ENCODE assay signal across 12 cellular contexts in genomic region chr12:16857456-16857923, GRCh38.
DNase-seq lines count a peak whose midpoint lies in the region; ATAC-seq and TF ChIP-seq lines count a peak whose summit lies in the region.
"Had no signal": no experiment of that assay in that cellular context is flagged by ENCODE, and none has a peak within 500 bp of the region (broad histone marks: within the 10 kb centered on the region; RNA-seq: fewer than 3 reads in every experiment).

No MANE protein-coding gene starts in this region.

- H4K8ac ChIP-seq in trophoblast cell (ENCODE audit: low read depth, low read length) = no peak overlapping the region

- H3K9me3 ChIP-seq in trophoblast cell (ENCODE audit: insufficient read depth, low read depth, low read length) = no peaks in the 10 kb centered on the region

- no peak overlapping the region for H3K14ac ChIP-seq in trophoblast cell (ENCODE audit: low read length)

- ATAC-seq in GM18861 (IDR thresholded peaks at IDR 0.05; ENCODE audit: unreplicated experiment) = peak; percentile 96
- ATAC-seq in GM21447 (IDR thresholded peaks at IDR 0.05; ENCODE audit: unreplicated experiment) = peak; percentile 89
- ATAC-seq in HG03045 (IDR thresholded peaks at IDR 0.05; ENCODE audit: unreplicated experiment) = peak; percentile 91
- ATAC-seq: left cardiac atrium had no signal

- no peaks in the 10 kb centered on the region for H3K79me2 ChIP-seq in trophoblast cell (ENCODE audit: control insufficient read depth, insufficient read depth, low read length, poor library complexity)

- H2BK12ac ChIP-seq in trophoblast cell (ENCODE audit: low read length) = no peak overlapping the region

- no peaks in the 10 kb centered on the region for H3K36me3 ChIP-seq in trophoblast cell (ENCODE audit: control insufficient read depth in 1 of 2, insufficient read depth in 2 of 2, low read length in 2 of 2)

- H3K79me1 ChIP-seq in trophoblast cell (ENCODE audit: low read length) = no peaks in the 10 kb centered on the region

- H3K4me3 ChIP-seq in dorsolateral prefrontal cortex = no peak overlapping the region
- H3K4me3 ChIP-seq in trophoblast cell (ENCODE audit: low read depth, low read length) = no peak overlapping the region

- H3K4me2 ChIP-seq in trophoblast cell (ENCODE audit: low read length) = no peak overlapping the region

- no peak overlapping the region for H2AK5ac ChIP-seq in trophoblast cell (ENCODE audit: low read length)

- no peaks in the 10 kb centered on the region for H3K4me1 ChIP-seq in trophoblast cell (ENCODE audit: control insufficient read depth in 1 of 2, insufficient read depth in 2 of 2, low read length in 2 of 2)

- no peak overlapping the region for H3K9ac ChIP-seq in trophoblast cell (ENCODE audit: low read length)

- intact Hi-C loops in dorsolateral prefrontal cortex (cut with DNase I) = no loop called here

- H3K27ac ChIP-seq in dorsolateral prefrontal cortex (no peak overlapping the region), trophoblast cell (ENCODE audit: low read depth, low read length) (no peak overlapping the region)

- H3K27me3 ChIP-seq in dorsolateral prefrontal cortex (no peaks in the 10 kb centered on the region), trophoblast cell (ENCODE audit: insufficient read depth, low read length) (no peaks in the 10 kb centered on the region)

- no peak for TF ChIP-seq CTCF in dorsolateral prefrontal cortex (IDR thresholded peaks at IDR 0.05 in 54 of 56, conservative IDR thresholded peaks at IDR 0.05 in 2 of 56; ENCODE audit: low read depth in 1 of 56, partially characterized antibody in 56 of 56)

- H4K91ac ChIP-seq in trophoblast cell (ENCODE audit: low read depth, low read length) = no peak overlapping the region

- H2BK5ac ChIP-seq in trophoblast cell (ENCODE audit: low read depth, low read length, poor library complexity) = no peak overlapping the region

- H3K4ac ChIP-seq in trophoblast cell (ENCODE audit: low read depth, low read length) = no peak overlapping the region

- H3K23ac ChIP-seq in trophoblast cell (ENCODE audit: low read length) = no peak overlapping the region

- DNase-seq in NCI-H69 (lab: John Stamatoyannopoulos, UW) = peak; percentile 47
- DNase-seq in dorsolateral prefrontal cortex = no peak
- DNase-seq in anterior cingulate cortex (lab: John Stamatoyannopoulos, UW) = no peak
- no peak for DNase-seq in COLO829 (ENCODE audit: low spot score)
- no peak for DNase-seq in trophoblast cell
- DNase-seq: activated naive CD4-positive, alpha-beta T cell; CD4-positive, CD25-positive, alpha-beta regulatory T cell; IMR-90; left cardiac atrium had no signal

- H4K12ac ChIP-seq in trophoblast cell (ENCODE audit: low read depth, low read length) = no peak overlapping the region

- no peak overlapping the region for H2BK120ac ChIP-seq in trophoblast cell (ENCODE audit: insufficient read depth, low read length, poor library complexity)

- H3K18ac ChIP-seq in trophoblast cell (ENCODE audit: low read length) = no peak overlapping the region

- no peak overlapping the region for H2AFZ ChIP-seq in trophoblast cell (ENCODE audit: insufficient read depth, low read length, poor library complexity)

- no CpG with 5 or more reads among the region's 1 CpG for WGBS in trophoblast cell (ENCODE audit: extremely low coverage, insufficient coverage, insufficient read length)
